ENCODE assay signal across 29 cellular contexts in genomic region chr7:107032050-107032449, GRCh38. TPM values are rescaled to one million over a fixed set of nuclear protein-coding genes. Genes with fewer than 3 reads are reported as not detected.
"Had no signal": no experiment of that assay in that cellular context is flagged by ENCODE, and none has a peak within 500 bp of the region (broad histone marks: within the 10 kb centered on the region; RNA-seq: fewer than 3 reads in every experiment).

No MANE protein-coding gene starts in this region.

- H3K36me3 ChIP-seq: ascending aorta, breast epithelium, cardiac muscle cell, colonic mucosa, gastrocnemius medialis, heart right ventricle had no signal

- H3K27me3 ChIP-seq: ascending aorta, breast epithelium, cardiac muscle cell, colonic mucosa, dorsolateral prefrontal cortex, gastrocnemius medialis, heart right ventricle had no signal

- H3K4me1 ChIP-seq: ascending aorta, breast epithelium, colonic mucosa, foreskin keratinocyte, gastrocnemius medialis had no signal

- FAIRE-seq: TTC549 had no signal

- DNase-seq: activated CD4-positive, alpha-beta memory T cell treated with anti-CD3 and anti-CD28 coated beads, Interleukin-2, amount 10 ng/mL, durations not matched to agents 7 days and 5 days; activated CD4-positive, alpha-beta T cell treated with anti-CD3 and anti-CD28 coated beads for 1 hour; activated CD4-positive, alpha-beta T cell treated with anti-CD3 and anti-CD28 coated beads for 4 hours; activated CD4-positive, alpha-beta T cell treated with anti-CD3 and anti-CD28 coated beads, Interleukin-2, amount 10 ng/mL, durations not matched to agents 7 days and 5 days; activated CD4-positive, alpha-beta T cell treated with anti-CD3 and anti-CD28 coated beads, Interleukin-2, amount 50 U/mL, for 4 hours; activated CD8-positive, alpha-beta memory T cell treated with anti-CD3 and anti-CD28 coated beads, Interleukin-2, amount 50 U/mL, for 48 hours; activated gamma-delta T cell; activated naive CD4-positive, alpha-beta T cell; activated naive CD4-positive, alpha-beta T cell treated with anti-CD3 and anti-CD28 coated beads, Interleukin-2, amount 10 ng/mL, durations not matched to agents 7 days and 5 days; activated naive CD8-positive, alpha-beta T cell treated with anti-CD3 and anti-CD28 coated beads, Interleukin-2, amount 10 ng/mL, durations not matched to agents 7 days and 5 days; activated T-cell treated with anti-CD3 and anti-CD28 coated beads for 4 hours; activated T-cell treated with anti-CD3 and anti-CD28 coated beads, Interleukin-2, amount 50 U/mL, for 24 hours; activated T-cell treated with anti-CD3 and anti-CD28 coated beads, Interleukin-2, amount 50 U/mL, for 72 hours; central memory CD4-positive, alpha-beta T cell; cerebellar nuclear complex; colonic mucosa; dorsolateral prefrontal cortex; effector memory CD8-positive, alpha-beta T cell; foreskin keratinocyte; gastrocnemius medialis; glutamatergic neuron; heart right ventricle; T-helper 2 cell had no signal

- H3K9me3 ChIP-seq: ascending aorta, breast epithelium, colonic mucosa, gastrocnemius medialis had no signal

- ATAC-seq: activated naive CD4-positive, alpha-beta T cell treated with anti-CD3 and anti-CD28 coated beads, Interleukin-2, amount 50 U/mL, for 72 hours; activated T-cell treated with anti-CD3 and anti-CD28 coated beads, Interleukin-2, amount 50 U/mL, for 72 hours; effector memory CD8-positive, alpha-beta T cell; foreskin keratinocyte; gastrocnemius medialis; heart right ventricle; WTC11 had no signal

- H3K27ac ChIP-seq: ascending aorta, breast epithelium, cardiac muscle cell, colonic mucosa, dorsolateral prefrontal cortex, foreskin keratinocyte, gastrocnemius medialis, heart right ventricle had no signal

- H3K4me3 ChIP-seq: ascending aorta, breast epithelium, cardiac muscle cell, colonic mucosa, dorsolateral prefrontal cortex, gastrocnemius medialis, heart right ventricle had no signal

RNA-seq across cellular contexts. Expression of gene PRKAR2B, which starts 12.5 kb away (rescaled TPM):
- total RNA-seq: foreskin keratinocyte had no signal
- polyA plus RNA-seq: foreskin keratinocyte had no signal
